In genomic region chr1:172781513-172782140, GRCh38 we compare ENCODE assay signal across 13 cellular contexts.
DNase-seq lines count a peak whose midpoint lies in the region; ATAC-seq, FAIRE-seq and TF ChIP-seq lines count a peak whose summit lies in the region.
"Had no signal": no experiment of that assay in that cellular context is flagged by ENCODE, and none has a peak within 500 bp of the region (broad histone marks: within the 10 kb centered on the region; RNA-seq: fewer than 3 reads in every experiment).

No MANE protein-coding gene starts in this region.

- no TSS peak for BruUV-seq in Calu3 (replicated peaks; lab: Mats Ljungman, UMichigan)

- DNase-seq in activated T-cell treated with anti-CD3 and anti-CD28 coated beads, Interleukin-2, amount 50 U/mL, for 4 hours: no peak
- DNase-seq in GM19238 (ENCODE audit: insufficient read length, low spot score): no peak
- DNase-seq in Calu3: no peak
- DNase-seq in H54 (ENCODE audit: insufficient read length, low spot score): no peak
- DNase-seq: activated CD8-positive, alpha-beta memory T cell treated with anti-CD3 and anti-CD28 coated beads, Interleukin-2, amount 50 U/mL, for 48 hours; caudate nucleus; NCI-H446; retina had no signal

- H3K36me3 ChIP-seq in SU-DHL-6 (ENCODE audit: low read length): 0 out of 2 replicates have a peak, but pooled peaks cover 3% of the 10 kb centered on the region

- no peak for TF ChIP-seq CTCF in SU-DHL-6 (IDR thresholded peaks at IDR 0.05; ENCODE audit: insufficient read depth, low read length, poor library complexity, severe bottlenecking)
- TF ChIP-seq CTCF in Calu3 (IDR thresholded peaks at IDR 0.05; ENCODE audit: unreplicated experiment): no peak

- H3K27me3 Mint-ChIP-seq in activated T-cell treated with anti-CD3 and anti-CD28 coated beads, Interleukin-2, amount 50 U/mL, for 4 hours (ENCODE audit: low read depth): no peaks in the 10 kb centered on the region
- H3K27me3 Mint-ChIP-seq in Calu3 (ENCODE audit: unreplicated experiment): no peaks in the 10 kb centered on the region

- ATAC-seq in GM19438 (IDR thresholded peaks at IDR 0.05; ENCODE audit: low read depth, unreplicated experiment): peak; percentile 67
- ATAC-seq in HG03039 (IDR thresholded peaks at IDR 0.05; ENCODE audit: unreplicated experiment): peak; percentile 66
- ATAC-seq in activated T-cell treated with anti-CD3 and anti-CD28 coated beads, Interleukin-2, amount 50 U/mL, for 4 hours: no peak

- peaks cover 18% of the 10 kb centered on the region for H3K4me1 Mint-ChIP-seq in activated T-cell treated with anti-CD3 and anti-CD28 coated beads, Interleukin-2, amount 50 U/mL, for 4 hours (ENCODE audit: low read depth)
- H3K4me1 Mint-ChIP-seq in Calu3 (ENCODE audit: low read depth, unreplicated experiment): no peaks in the 10 kb centered on the region

- H2AFZ ChIP-seq in SU-DHL-6 (ENCODE audit: low read depth, low read length, severe bottlenecking): no peak overlapping the region

- no peaks in the 10 kb centered on the region; the same call in 1 of the 2 replicates for H3K9me3 ChIP-seq in SU-DHL-6 (ENCODE audit: insufficient read depth, low read length)

- H3K27ac ChIP-seq in SU-DHL-6 (ENCODE audit: low read depth, low read length): no peak overlapping the region

- peak overlapping the region; percentile 8 for H3K4me2 ChIP-seq in SU-DHL-6 (ENCODE audit: low read depth, low read length, poor library complexity, severe bottlenecking)

- H3K4me3 ChIP-seq in GM08714 (ENCODE audit: low read length) (peak overlapping the region; percentile 12; the same call in 1 of the 2 replicates), SU-DHL-6 (ENCODE audit: insufficient read depth, low read length, poor library complexity, severe bottlenecking) (no peak overlapping the region)

- FAIRE-seq in H54 (lab: Jason Lieb, UNC): no peak

- no peaks in the 10 kb centered on the region for H4K20me1 ChIP-seq in SU-DHL-6 (ENCODE audit: low read depth, low read length)

- peaks cover 10% of the 10 kb centered on the region for H3K9me3 Mint-ChIP-seq in activated T-cell treated with anti-CD3 and anti-CD28 coated beads, Interleukin-2, amount 50 U/mL, for 4 hours
- peaks cover 9% of the 10 kb centered on the region for H3K9me3 Mint-ChIP-seq in Calu3 (ENCODE audit: low read depth, unreplicated experiment)

- H3K27ac Mint-ChIP-seq in Calu3 (ENCODE audit: unreplicated experiment): no peak overlapping the region
- H3K27ac Mint-ChIP-seq: T-helper 1 cell treated with Interleukin-12 subunit alpha and Interleukin-12 subunit beta and Interleukin-4 antibody, amounts not matched to agents 30 μg/mL and 1 μg/mL, for 36 hours had no signal

- no peak overlapping the region for H3K4me3 Mint-ChIP-seq in activated T-cell treated with anti-CD3 and anti-CD28 coated beads, Interleukin-2, amount 50 U/mL, for 4 hours
- H3K4me3 Mint-ChIP-seq in Calu3 (ENCODE audit: low read depth, unreplicated experiment): no peak overlapping the region
- H3K4me3 Mint-ChIP-seq: T-helper 1 cell treated with Interleukin-12 subunit alpha and Interleukin-12 subunit beta and Interleukin-4 antibody, amounts not matched to agents 30 μg/mL and 1 μg/mL, for 36 hours had no signal

- intact Hi-C loops in Calu3 (cut with micrococcal nuclease; ENCODE audit: unreplicated experiment): no loop called here

- CTCF ChIA-PET in Calu3 (lab: Charles Lee): no interaction called here

- H3K27me3 ChIP-seq in SU-DHL-6 (ENCODE audit: low read length): no peaks in the 10 kb centered on the region

- no peaks in the 10 kb centered on the region for H3K36me3 Mint-ChIP-seq in activated T-cell treated with anti-CD3 and anti-CD28 coated beads, Interleukin-2, amount 50 U/mL, for 4 hours (ENCODE audit: insufficient read depth)
- no peaks in the 10 kb centered on the region for H3K36me3 Mint-ChIP-seq in Calu3 (ENCODE audit: insufficient read depth, unreplicated experiment)

- H3F3A ChIP-seq in SU-DHL-6 (ENCODE audit: insufficient read depth): no peaks in the 10 kb centered on the region

- no peaks in the 10 kb centered on the region for H3K79me2 ChIP-seq in SU-DHL-6 (ENCODE audit: insufficient read depth, low read length)

- no peak for TF ChIP-seq POLR2A in H54 (IDR thresholded peaks at IDR 0.05; ENCODE audit: low read depth, low read length)

- H3K9me2 ChIP-seq in SU-DHL-6 (replicated peaks; ENCODE audit: insufficient read depth, low read length): no peaks in the 10 kb centered on the region

- H3K9ac ChIP-seq in SU-DHL-6 (ENCODE audit: low read length): no peak overlapping the region

Comparison
In these comparisons a context has a peak if more than half of its experiments do, and no peak if none do; other contexts are left out.
1. ATAC-seq: peak in GM19438 (single experiment) and HG03039 (single experiment); none in activated T-cell treated with anti-CD3 and anti-CD28 coated beads, Interleukin-2, amount 50 U/mL, for 4 hours (0 of 2).